In genomic region chr1:64882574-64883255, GRCh38 we compare ENCODE assay signal across 13 cellular contexts.
A peak's percentile ranks its signal among the peaks of the same experiment; 100 is the strongest.
DNase-seq lines count a peak whose midpoint lies in the region; ATAC-seq, FAIRE-seq and TF ChIP-seq lines count a peak whose summit lies in the region.
"Had no signal": no experiment of that assay in that cellular context is flagged by ENCODE, and none has a peak within 500 bp of the region (broad histone marks: within the 10 kb centered on the region; RNA-seq: fewer than 3 reads in every experiment).

No MANE protein-coding gene starts in this region.

- H3K27me3 ChIP-seq in CD4-positive, alpha-beta T cell (ENCODE audit: control insufficient read depth, insufficient read depth, low read length), result no peaks in the 10 kb centered on the region
- no peaks in the 10 kb centered on the region for H3K27me3 ChIP-seq in gastroesophageal sphincter
- no peaks in the 10 kb centered on the region for H3K27me3 ChIP-seq in H7 (ENCODE audit: control insufficient read depth, insufficient read depth, low read length)
- H3K27me3 ChIP-seq: right atrium auricular region had no signal

- peaks cover 82% of the 10 kb centered on the region for H3K4me1 Mint-ChIP-seq in CD4-positive, alpha-beta T cell (ENCODE audit: low read depth)

- H3K4me3 ChIP-seq in gastroesophageal sphincter (no peak overlapping the region), H7 (ENCODE audit: insufficient read depth, low read depth, low read length) (no peak overlapping the region)
- H3K4me3 ChIP-seq: A549, mucosa of descending colon, right atrium auricular region had no signal

- 89 to 91% methylated on average over 9 to 10 of the region's 11 CpGs for WGBS in gastroesophageal sphincter (ENCODE audit: low coverage in 1 of 2), 2 donors

- H3K27ac Mint-ChIP-seq in CD4-positive, alpha-beta T cell, result peak overlapping the region; percentile 27

- intact Hi-C loops in CD4-positive, alpha-beta T cell (cut with DNase I, micrococcal nuclease), result no loop called here

- no peak for TF ChIP-seq EP300 in gastroesophageal sphincter (IDR thresholded peaks at IDR 0.05)

- peaks cover 0 to 56% of the 10 kb centered on the region in 2 donors for H3K36me3 ChIP-seq in gastroesophageal sphincter
- H3K36me3 ChIP-seq in H7 (replicated peaks; ENCODE audit: control insufficient read depth, insufficient read depth, low read length), result no peaks in the 10 kb centered on the region

- DNase-seq in CD4-positive, alpha-beta T cell, result no peak
- DNase-seq in activated CD4-positive, CD25-positive, alpha-beta regulatory T cell (lab: John Stamatoyannopoulos, UW), result no peak
- DNase-seq in H7 (no peak), GM12892 (ENCODE audit: insufficient read length) (no peak)
- DNase-seq: DMS79 treated with DMSO at 0.1 percent for 48 hours, mucosa of descending colon, NCI-H187 had no signal

- H3K4me1 ChIP-seq in gastroesophageal sphincter, result peaks cover 0 to 7% (median 0%) of the 10 kb centered on the region in 3 donors

- TF ChIP-seq POLR2A in gastroesophageal sphincter (IDR thresholded peaks at IDR 0.05) (no peak), GM12892 (IDR thresholded peaks at IDR 0.05; ENCODE audit: low read depth, low read length) (no peak)

- TF ChIP-seq CTCF in CD4-positive, alpha-beta T cell (IDR thresholded peaks at IDR 0.05), result no peak
- no peak for TF ChIP-seq CTCF in gastroesophageal sphincter (IDR thresholded peaks at IDR 0.05)

- CTCF ChIA-PET in CD4-positive, alpha-beta T cell (lab: Charles Lee), result no interaction called here

- H3K27me3 Mint-ChIP-seq in CD4-positive, alpha-beta T cell, result no peaks in the 10 kb centered on the region

- H3K27ac ChIP-seq in CD4-positive, alpha-beta T cell (ENCODE audit: low read depth, low read length), result no peak overlapping the region
- H3K27ac ChIP-seq in gastroesophageal sphincter, result no peak overlapping the region
- H3K27ac ChIP-seq: right atrium auricular region had no signal

- no peaks in the 10 kb centered on the region for H3K9me3 ChIP-seq in CD4-positive, alpha-beta T cell (ENCODE audit: control insufficient read depth, low read length)
- no peaks in the 10 kb centered on the region for H3K9me3 ChIP-seq in gastroesophageal sphincter
- H3K9me3 ChIP-seq: A549, mucosa of descending colon, right atrium auricular region had no signal

- no peaks in the 10 kb centered on the region for H3K9me3 Mint-ChIP-seq in CD4-positive, alpha-beta T cell

- POLR2A ChIA-PET in CD4-positive, alpha-beta T cell (lab: Charles Lee), result interaction anchor here (1.4 to 2.2 kb wide), 2 partner anchors 10 to 84 kb away, joined by 3 to 7 read pairs; partner anchors contain the start of gene JAK1

- no peak for FAIRE-seq in GM12892 (lab: Jason Lieb, UNC)
- FAIRE-seq: A549 had no signal

- no peak overlapping the region for H3K4me3 Mint-ChIP-seq in CD4-positive, alpha-beta T cell

- H3K36me3 Mint-ChIP-seq in CD4-positive, alpha-beta T cell (ENCODE audit: low read depth), result peaks cover 78% of the 10 kb centered on the region

- no peak for ATAC-seq in CD4-positive, alpha-beta T cell (ENCODE audit: poor library complexity)
- ATAC-seq in GM19328 (IDR thresholded peaks at IDR 0.05; ENCODE audit: unreplicated experiment) (peak; percentile 88), HG02642 (IDR thresholded peaks at IDR 0.05; ENCODE audit: poor library complexity, unreplicated experiment) (peak; percentile 43), HG03558 (IDR thresholded peaks at IDR 0.05; ENCODE audit: extremely low read depth, unreplicated experiment) (peak; percentile 78), gastroesophageal sphincter (no peak)
- ATAC-seq: A549, mucosa of descending colon had no signal

Comparison
In these comparisons a context has a peak if more than half of its experiments do, and no peak if none do; other contexts are left out.
1. ATAC-seq: peak in GM19328 (single experiment), HG02642 (single experiment) and HG03558 (single experiment); none in CD4-positive, alpha-beta T cell (single experiment) and gastroesophageal sphincter (single experiment).